8 cellular contexts compared by ENCODE assay signal in the genomic region with DNA sequence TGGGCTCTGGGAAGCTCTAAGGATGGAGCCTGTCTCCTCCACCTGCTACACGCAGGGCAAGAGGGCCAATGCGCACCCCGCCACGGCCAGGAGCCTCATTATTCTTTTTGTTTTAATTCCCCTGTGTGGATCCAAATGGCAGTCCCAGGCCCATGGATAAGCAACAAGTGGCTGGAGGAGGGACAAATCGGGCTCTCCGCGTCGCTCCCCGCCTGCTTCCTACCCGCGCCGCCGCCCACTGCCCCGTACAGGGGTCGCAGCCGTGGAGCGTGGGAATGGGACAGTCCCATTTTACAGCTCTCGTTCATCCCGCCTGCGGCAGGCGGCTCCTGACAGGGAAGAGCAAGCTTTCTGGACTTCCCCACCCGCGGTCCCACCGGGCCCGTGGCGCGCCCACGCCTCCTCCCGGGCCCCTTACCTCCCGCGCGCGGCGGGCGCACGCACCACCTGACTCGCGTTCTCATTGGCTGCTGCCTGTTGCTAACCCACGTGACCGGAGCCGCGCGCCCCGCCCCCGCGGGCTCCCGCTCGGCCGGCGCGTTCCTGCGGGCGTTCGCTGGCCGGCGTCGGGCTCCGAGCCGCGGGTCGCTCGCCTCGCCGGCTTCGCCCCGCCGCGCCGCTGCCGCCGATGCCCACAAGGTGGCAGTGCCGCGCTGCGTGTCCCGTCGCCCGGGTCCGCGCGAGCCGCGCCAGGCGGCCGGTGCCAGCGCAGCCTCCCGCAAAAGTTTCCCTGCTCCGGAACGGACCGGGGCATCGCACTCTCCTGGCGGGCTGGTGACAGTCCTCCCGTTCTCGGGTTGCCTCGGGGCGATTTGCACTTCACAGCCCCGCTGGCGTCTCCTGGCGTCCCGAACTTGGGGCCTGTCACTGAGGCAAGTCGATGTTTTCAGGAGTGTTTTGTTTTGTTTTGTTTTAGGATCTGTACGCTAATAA.
DNase-seq lines count a peak whose midpoint lies in the region; ATAC-seq and TF ChIP-seq lines count a peak whose summit lies in the region.

No MANE protein-coding gene starts in this region.

- H3K79me2 ChIP-seq in OCI-LY3 (ENCODE audit: low read length): no peaks in the 10 kb centered on the region

- peak overlapping the region; percentile 76 for H3K4me3 ChIP-seq in HUES6 (ENCODE audit: low read depth, low read length)
- peak overlapping the region; percentile 96 for H3K4me3 ChIP-seq in OCI-LY3 (ENCODE audit: low read length)
- H3K4me3 ChIP-seq in epithelial cell of proximal tubule (ENCODE audit: low read depth, low read length): peak overlapping the region; percentile 83

- H3K9ac ChIP-seq in HUES6 (ENCODE audit: low read length) (peak overlapping the region; percentile 80), OCI-LY3 (ENCODE audit: low read length) (peak overlapping the region; percentile 78)

- H3K4me1 ChIP-seq in HUES6 (ENCODE audit: control insufficient read depth, insufficient read depth, low read length): peaks cover 16% of the 10 kb centered on the region
- H3K4me1 ChIP-seq in OCI-LY3 (ENCODE audit: low read length): peaks cover 12% of the 10 kb centered on the region

- TF ChIP-seq CTCF in OCI-LY3 (IDR thresholded peaks at IDR 0.05; ENCODE audit: low read depth, low read length) (peak; percentile 35), epithelial cell of proximal tubule (conservative IDR thresholded peaks at IDR 0.05; ENCODE audit: low read depth, low read length) (peak; percentile 48)

- H3K36me3 ChIP-seq in HUES6 (ENCODE audit: control insufficient read depth, insufficient read depth, low read length): no peaks in the 10 kb centered on the region
- peaks cover 12% of the 10 kb centered on the region for H3K36me3 ChIP-seq in OCI-LY3 (replicated peaks; ENCODE audit: low read depth, low read length)

- H4K20me1 ChIP-seq in OCI-LY3 (ENCODE audit: insufficient read depth, low read length): no peaks in the 10 kb centered on the region

- DNase-seq in DMS 273 treated with DMSO at 0.1 percent for 48 hours (lab: John Stamatoyannopoulos, UW) (peak; percentile 80), activated T-cell treated with anti-CD3 and anti-CD28 coated beads for 4 hours (peak; percentile 84), epithelial cell of proximal tubule (ENCODE audit: low read depth) (no peak), mucosa of gallbladder (ENCODE audit: low spot score) (peak; percentile 96)
- DNase-seq in stimulated activated CD8-positive, alpha-beta memory T cell treated with anti-CD3 and anti-CD28 coated beads, Interleukin-4, amount 100 ng/mL, for 24 hours (ENCODE audit: low read depth): peak; percentile 88

- peak overlapping the region; percentile 73; the same call in 1 of the 2 replicates for H2AFZ ChIP-seq in OCI-LY3 (ENCODE audit: low read depth, low read length)

- peak; percentile 85 for ATAC-seq in GM21423 (IDR thresholded peaks at IDR 0.05; ENCODE audit: unreplicated experiment)

- H3K27ac ChIP-seq in HUES6 (ENCODE audit: low read depth, low read length) (peak overlapping the region; percentile 58), OCI-LY3 (ENCODE audit: low read length) (no peak overlapping the region)

- H3K27me3 ChIP-seq in HUES6 (ENCODE audit: control insufficient read depth, insufficient read depth, low read length) (peaks cover 27% of the 10 kb centered on the region), OCI-LY3 (ENCODE audit: low read depth, low read length) (no peaks in the 10 kb centered on the region)

- H3K9me3 ChIP-seq in HUES6 (ENCODE audit: control insufficient read depth, insufficient read depth, low read depth, low read length): 0 out of 2 replicates have a peak, but pooled peaks cover 4% of the 10 kb centered on the region
- no peaks in the 10 kb centered on the region for H3K9me3 ChIP-seq in OCI-LY3 (ENCODE audit: insufficient read depth, low read length)

- H3K4me2 ChIP-seq in OCI-LY3 (ENCODE audit: low read length): peak overlapping the region; percentile 99
